15 cellular contexts compared by ENCODE assay signal in the genomic region with DNA sequence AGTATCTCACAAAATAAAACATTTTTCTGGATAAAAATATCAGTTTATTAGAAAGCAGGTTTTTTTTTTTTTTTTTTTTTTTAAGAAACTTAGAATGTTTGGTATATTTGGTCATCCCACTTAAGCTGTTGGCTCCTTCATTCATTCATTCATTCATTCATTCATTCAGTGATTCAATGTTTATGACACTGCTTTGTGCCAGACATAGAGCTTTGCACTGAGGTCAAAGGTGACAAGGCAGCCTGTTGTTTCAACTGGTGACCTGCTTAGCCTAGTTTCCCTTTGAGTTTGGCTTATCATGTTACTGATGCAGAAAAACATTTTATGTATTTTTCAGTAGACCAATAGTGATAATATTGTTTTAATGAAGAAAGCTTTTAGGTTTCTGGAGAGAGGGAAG.
"Had no signal": no experiment of that assay in that cellular context is flagged by ENCODE, and none has a peak within 500 bp of the region (broad histone marks: within the 10 kb centered on the region; RNA-seq: fewer than 3 reads in every experiment).

No MANE protein-coding gene starts in this region.

- ATAC-seq: activated naive CD8-positive, alpha-beta T cell treated with anti-CD3 and anti-CD28 coated beads, Interleukin-2, amount 50 U/mL, for 24 hours had no signal

- H3K9me3 Mint-ChIP-seq: activated naive CD8-positive, alpha-beta T cell treated with anti-CD3 and anti-CD28 coated beads, Interleukin-2, amount 50 U/mL, for 24 hours; naive B cell; T-helper 2 cell treated with Interferon-gamma antibody and Interleukin-4, amounts not matched to agents 5 μg/mL and 100 μg/mL, for 36 hours; type B pancreatic cell had no signal

- H3K4me3 Mint-ChIP-seq: activated naive CD8-positive, alpha-beta T cell treated with anti-CD3 and anti-CD28 coated beads, Interleukin-2, amount 50 U/mL, for 24 hours; naive B cell; T-helper 2 cell treated with Interferon-gamma antibody and Interleukin-4, amounts not matched to agents 5 μg/mL and 100 μg/mL, for 36 hours; type B pancreatic cell had no signal

- DNase-seq: activated CD4-positive, alpha-beta T cell treated with anti-CD3 and anti-CD28 coated beads, Interleukin-2, amount 50 U/mL, for 1 hour; activated naive CD4-positive, alpha-beta T cell; activated naive CD8-positive, alpha-beta T cell treated with anti-CD3 and anti-CD28 coated beads, Interleukin-2, amount 50 U/mL, for 24 hours; activated T-cell treated with anti-CD3 and anti-CD28 coated beads for 4 hours; aorta; foreskin fibroblast; kidney glomerular epithelial cell; naive B cell; ovary; SIG-M5; stimulated activated CD4-positive, alpha-beta T cell treated with anti-CD3 and anti-CD28 coated beads, Interleukin-4, amount 100 ng/mL, for 24 hours; stimulated activated naive CD4-positive, alpha-beta T cell had no signal

- H3K27me3 ChIP-seq: ovary had no signal

- H3K4me3 ChIP-seq: lung, ovary had no signal

- H3K9me3 ChIP-seq: ovary had no signal

- H3K27ac ChIP-seq: ovary had no signal

- H3K36me3 ChIP-seq: ovary had no signal

- H3K27me3 Mint-ChIP-seq: activated naive CD8-positive, alpha-beta T cell treated with anti-CD3 and anti-CD28 coated beads, Interleukin-2, amount 50 U/mL, for 24 hours; naive B cell; type B pancreatic cell had no signal

- H3K27ac Mint-ChIP-seq: activated naive CD8-positive, alpha-beta T cell treated with anti-CD3 and anti-CD28 coated beads, Interleukin-2, amount 50 U/mL, for 24 hours; naive B cell; T-helper 2 cell treated with Interferon-gamma antibody and Interleukin-4, amounts not matched to agents 5 μg/mL and 100 μg/mL, for 36 hours; type B pancreatic cell had no signal
